10 cellular contexts compared by ENCODE assay signal in the genomic region with DNA sequence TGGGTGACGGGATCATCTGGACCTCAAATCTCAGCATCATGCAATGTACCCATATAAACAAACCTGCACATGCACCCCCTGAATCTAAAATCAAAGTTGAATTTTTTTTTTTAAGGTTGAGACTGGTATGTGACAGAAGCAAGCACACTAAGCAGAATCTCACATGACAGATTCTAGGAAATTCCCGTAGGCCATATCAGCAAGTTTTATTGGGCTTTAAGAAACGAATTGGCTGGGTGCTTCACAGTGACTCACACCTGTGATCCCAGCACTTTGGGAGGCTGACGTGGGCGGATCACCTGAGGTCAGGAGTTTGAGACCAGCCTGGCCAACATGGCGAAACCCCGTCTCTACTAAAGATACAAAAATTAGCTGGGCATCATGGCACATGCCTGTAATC. TPM values are rescaled to one million over a fixed set of nuclear protein-coding genes. Genes with fewer than 3 reads are reported as not detected.
"Had no signal": no experiment of that assay in that cellular context is flagged by ENCODE, and none has a peak within 500 bp of the region (broad histone marks: within the 10 kb centered on the region; RNA-seq: fewer than 3 reads in every experiment).

No MANE protein-coding gene starts in this region.

RNA-seq across cellular contexts. Expression of a gene that starts 30.7 kb away (rescaled TPM):
- total RNA-seq: left ventricle myocardium superior, lung microvascular endothelial cell, natural killer cell, osteocyte, posterior vena cava, psoas muscle, sigmoid colon, tibial nerve had no signal
- polyA plus RNA-seq: immature natural killer cell, psoas muscle, smooth muscle cell had no signal
